Comparison of ENCODE assay signal across 8 cellular contexts in genomic region chr12:55736780-55737580, GRCh38. TPM values are rescaled to one million over a fixed set of nuclear protein-coding genes. Genes with fewer than 3 reads are reported as not detected.
A peak's percentile ranks its signal among the peaks of the same experiment; 100 is the strongest.
DNase-seq lines count a peak whose midpoint lies in the region; ATAC-seq and TF ChIP-seq lines count a peak whose summit lies in the region.

No MANE protein-coding gene starts in this region.

- CTCF ChIA-PET in activated CD8-positive, alpha-beta T cell treated with anti-CD3 and anti-CD28 coated beads, Interleukin-2, amount 10 ng/mL, durations not matched to agents 7 days and 5 days (lab: Charles Lee): interaction anchor here (0.8 to 8.7 kb wide), 28 partner anchors 7 to 551 kb away, joined by 3 to 170 read pairs (median 12); partner anchors contain the start of genes BLOC1S1, CD63, COQ10A and DGKA

- TF ChIP-seq CTCF in esophagus muscularis mucosa (IDR thresholded peaks at IDR 0.05): peak; percentile 64 to 78 (median 73)

- no peak for TF ChIP-seq POLR2A in esophagus muscularis mucosa (IDR thresholded peaks at IDR 0.05; ENCODE audit: low read depth)

- no peak overlapping the region for H3K4me3 ChIP-seq in esophagus muscularis mucosa
- no peak overlapping the region for H3K4me3 ChIP-seq in thymus (ENCODE audit: low read length)

- peak; percentile 76 for DNase-seq in NCI-H524 treated with DMSO at 0.1 percent for 48 hours (lab: John Stamatoyannopoulos, UW)
- peak; percentile 76 for DNase-seq in activated CD8-positive, alpha-beta T cell treated with anti-CD3 and anti-CD28 coated beads, Interleukin-2, amount 10 ng/mL, durations not matched to agents 7 days and 5 days
- no peak for DNase-seq in esophagus muscularis mucosa (ENCODE audit: extremely low spot score)
- peak; percentile 76 for DNase-seq in midbrain (lab: John Stamatoyannopoulos, UW)

- 38% methylated on average over 6 of the region's 6 CpGs for WGBS in esophagus muscularis mucosa
- WGBS in thymus: 78% methylated on average over 6 of the region's 6 CpGs

- H3K27ac ChIP-seq in esophagus muscularis mucosa (replicated peaks in 1 of 4) (peak overlapping the region in 2 of 4 donors; percentile 75 to 78), thymus (ENCODE audit: low read depth) (peak overlapping the region; percentile 26)

- peaks cover 42% of the 10 kb centered on the region for H3K4me1 Mint-ChIP-seq in activated CD8-positive, alpha-beta T cell treated with anti-CD3 and anti-CD28 coated beads, Interleukin-2, amount 10 ng/mL, durations not matched to agents 7 days and 5 days (ENCODE audit: low read depth)

- H3K4me3 Mint-ChIP-seq in activated CD8-positive, alpha-beta T cell treated with anti-CD3 and anti-CD28 coated beads, Interleukin-2, amount 10 ng/mL, durations not matched to agents 7 days and 5 days: peak overlapping the region; percentile 82

- peaks cover 3% of the 10 kb centered on the region for H3K27me3 Mint-ChIP-seq in activated CD8-positive, alpha-beta T cell treated with anti-CD3 and anti-CD28 coated beads, Interleukin-2, amount 10 ng/mL, durations not matched to agents 7 days and 5 days (ENCODE audit: low read depth)

- H3K36me3 ChIP-seq in ES-I3 (ENCODE audit: insufficient read depth, low read length): no peaks in the 10 kb centered on the region
- no peaks in the 10 kb centered on the region for H3K36me3 ChIP-seq in esophagus muscularis mucosa
- no peaks in the 10 kb centered on the region for H3K36me3 ChIP-seq in thymus (ENCODE audit: control insufficient read depth, insufficient read depth)

- H3K9me3 Mint-ChIP-seq in activated CD8-positive, alpha-beta T cell treated with anti-CD3 and anti-CD28 coated beads, Interleukin-2, amount 10 ng/mL, durations not matched to agents 7 days and 5 days (ENCODE audit: insufficient read depth): no peaks in the 10 kb centered on the region

- TF ChIP-seq EP300 in esophagus muscularis mucosa (IDR thresholded peaks at IDR 0.05): no peak

- H3K27me3 ChIP-seq in esophagus muscularis mucosa (no peaks in the 10 kb centered on the region), thymus (ENCODE audit: control insufficient read depth, insufficient read depth) (no peaks in the 10 kb centered on the region)

- H3K36me3 Mint-ChIP-seq in activated CD8-positive, alpha-beta T cell treated with anti-CD3 and anti-CD28 coated beads, Interleukin-2, amount 10 ng/mL, durations not matched to agents 7 days and 5 days (ENCODE audit: low read depth): no peaks in the 10 kb centered on the region

- ATAC-seq in HG03342 (IDR thresholded peaks at IDR 0.05; ENCODE audit: unreplicated experiment) (peak; percentile 37), GM18519 (IDR thresholded peaks at IDR 0.05; ENCODE audit: low FRiP score, unreplicated experiment) (no peak)
- peak; percentile 51 for ATAC-seq in activated CD8-positive, alpha-beta T cell treated with anti-CD3 and anti-CD28 coated beads, Interleukin-2, amount 10 ng/mL, durations not matched to agents 7 days and 5 days

- H3K9ac ChIP-seq in ES-I3 (ENCODE audit: low read depth, low read length): peak overlapping the region; percentile 73; the same call in 1 of the 2 replicates

- H3K4me1 ChIP-seq in ES-I3 (ENCODE audit: insufficient read depth, low read length): peaks cover 5% of the 10 kb centered on the region
- peaks cover 20 to 32% (median 23%) of the 10 kb centered on the region in 4 donors for H3K4me1 ChIP-seq in esophagus muscularis mucosa
- H3K4me1 ChIP-seq in thymus (ENCODE audit: control insufficient read depth, insufficient read depth, low read length): peaks cover 7% of the 10 kb centered on the region

- H3K9me3 ChIP-seq in ES-I3 (ENCODE audit: control insufficient read depth, insufficient read depth, low read length) (no peaks in the 10 kb centered on the region), esophagus muscularis mucosa (no peaks in the 10 kb centered on the region), thymus (ENCODE audit: control insufficient read depth) (no peaks in the 10 kb centered on the region)

- intact Hi-C loops in esophagus muscularis mucosa (cut with DNase I): loop anchor here (5.0 kb wide), 2 partner anchors 55 to 80 kb away; partner anchors contain the start of genes ORMDL2 and SARNP

- POLR2A ChIA-PET in activated CD8-positive, alpha-beta T cell treated with anti-CD3 and anti-CD28 coated beads, Interleukin-2, amount 10 ng/mL, durations not matched to agents 7 days and 5 days (lab: Charles Lee): interaction anchor here (1.5 to 2.8 kb wide), 5 partner anchors 7 to 307 kb away, joined by 6 to 34 read pairs (median 10); partner anchors contain the start of gene CD63

- H3K27ac Mint-ChIP-seq in activated CD8-positive, alpha-beta T cell treated with anti-CD3 and anti-CD28 coated beads, Interleukin-2, amount 10 ng/mL, durations not matched to agents 7 days and 5 days: peak overlapping the region; percentile 86

RNA-seq across cellular contexts. Expression of gene GDF11, which starts 5.9 kb away (rescaled TPM):
- total RNA-seq in activated CD8-positive, alpha-beta T cell treated with anti-CD3 and anti-CD28 coated beads, Interleukin-2, amount 10 ng/mL, durations not matched to agents 7 days and 5 days: 10 to 100 TPM; 12.4 to 13.9 TPM
- total RNA-seq in esophagus muscularis mucosa: 1 to 10 TPM; 1.7 to 9.0 (median 4.9) TPM
- polyA plus RNA-seq in thymus: 2.8 TPM

RNA-seq across cellular contexts. Expression of gene CD63, which starts 8.2 kb away (rescaled TPM):
- 100 to 1,000 TPM; 203 to 206 TPM for total RNA-seq in activated CD8-positive, alpha-beta T cell treated with anti-CD3 and anti-CD28 coated beads, Interleukin-2, amount 10 ng/mL, durations not matched to agents 7 days and 5 days
- 1,000 to 10,000 TPM in 1 of 4 donors, 100 to 1,000 TPM in 3; 742 to 1,177 (median 845) TPM for total RNA-seq in esophagus muscularis mucosa
- 598 TPM for polyA plus RNA-seq in thymus

RNA-seq across cellular contexts. Expression of gene RDH5, which starts 16.8 kb away (rescaled TPM):
- total RNA-seq in activated CD8-positive, alpha-beta T cell treated with anti-CD3 and anti-CD28 coated beads, Interleukin-2, amount 10 ng/mL, durations not matched to agents 7 days and 5 days: 10 to 100 TPM; 12.0 to 12.1 TPM
- total RNA-seq in esophagus muscularis mucosa: 10 to 100 TPM; 13.8 to 23.0 (median 17.2) TPM
- 7.6 TPM for polyA plus RNA-seq in thymus

RNA-seq across cellular contexts. Expression of gene BLOC1S1, which starts 21.1 kb away (rescaled TPM):
- total RNA-seq in activated CD8-positive, alpha-beta T cell treated with anti-CD3 and anti-CD28 coated beads, Interleukin-2, amount 10 ng/mL, durations not matched to agents 7 days and 5 days: 100 to 1,000 TPM; 156 to 158 TPM
- 100 to 1,000 TPM; 159 to 253 (median 196) TPM for total RNA-seq in esophagus muscularis mucosa
- 190 TPM for polyA plus RNA-seq in thymus

RNA-seq across cellular contexts. Expression of gene ITGA7, which starts 29.3 kb away (rescaled TPM):
- total RNA-seq in activated CD8-positive, alpha-beta T cell treated with anti-CD3 and anti-CD28 coated beads, Interleukin-2, amount 10 ng/mL, durations not matched to agents 7 days and 5 days: 1 to 10 TPM; 2.0 to 4.2 TPM
- 100 to 1,000 TPM; 155 to 245 (median 218) TPM for total RNA-seq in esophagus muscularis mucosa
- polyA plus RNA-seq in thymus: 18.7 TPM
